21 cellular contexts compared by ENCODE assay signal in genomic region chr1:37723072-37723389, GRCh38. TPM values are rescaled to one million over a fixed set of nuclear protein-coding genes. Genes with fewer than 3 reads are reported as not detected.
DNase-seq lines count a peak whose midpoint lies in the region; ATAC-seq, FAIRE-seq and TF ChIP-seq lines count a peak whose summit lies in the region.
"Had no signal": no experiment of that assay in that cellular context is flagged by ENCODE, and none has a peak within 500 bp of the region (broad histone marks: within the 10 kb centered on the region; RNA-seq: fewer than 3 reads in every experiment).

No MANE protein-coding gene starts in this region.

- H3K18ac ChIP-seq in neuronal stem cell (ENCODE audit: low read length), result peak overlapping the region; percentile 35

- peaks cover 1% of the 10 kb centered on the region for H3K79me1 ChIP-seq in neuronal stem cell (ENCODE audit: low read depth, low read length)

- H3K9ac ChIP-seq in HepG2 (ENCODE audit: insufficient read depth, low read depth, low read length) (no peak overlapping the region), neuronal stem cell (ENCODE audit: low read depth, low read length, poor library complexity) (no peak overlapping the region)

- FAIRE-seq in HepG2 (lab: Jason Lieb, UNC), result no peak
- FAIRE-seq: A204.1, GM12878 had no signal

- no peak overlapping the region for H4K91ac ChIP-seq in neuronal stem cell (ENCODE audit: low read depth, low read length, poor library complexity)

- no peak overlapping the region for H3K23ac ChIP-seq in neuronal stem cell (ENCODE audit: low read depth, low read length, poor library complexity)

- H3K27me3 ChIP-seq in HepG2 (ENCODE audit: control insufficient read depth in 1 of 2, insufficient read depth in 2 of 2, low read length in 2 of 2) (peaks cover 4 to 15% of the 10 kb centered on the region in 2 experiments; a peak in 3 of 5 replicates), right lobe of liver (no peaks in the 10 kb centered on the region), neuronal stem cell (ENCODE audit: control insufficient read depth in 3 of 3, insufficient read depth in 3 of 3, low read depth in 1 of 3, low read length in 3 of 3) (peaks cover 0 to 57% (median 0%) of the 10 kb centered on the region in 3 experiments)

- H4K20me1 ChIP-seq in HepG2 (ENCODE audit: insufficient read depth, low read length), result no peaks in the 10 kb centered on the region

- H2AFZ ChIP-seq in HepG2 (ENCODE audit: low read length), result no peak overlapping the region
- H2AFZ ChIP-seq in neuronal stem cell (ENCODE audit: low read length), result peak overlapping the region; percentile 71

- CTCF ChIA-PET in HepG2 (lab: Yijun Ruan, JAX; ENCODE audit: low intra/inter-chr PET ratio, low total read pairs), result no interaction called here

- no peak for TF ChIP-seq RAD21 in HepG2 (CRISPR knock-in tag; IDR thresholded peaks at IDR 0.05)

- no peak overlapping the region for H3K4ac ChIP-seq in neuronal stem cell (ENCODE audit: low read length)

- H3K4me3 ChIP-seq in HepG2 (replicated peaks in 1 of 3; ENCODE audit: insufficient read depth in 1 of 3, low read depth in 2 of 3, low read length in 3 of 3) (peak overlapping the region in 1 of 3 experiments; percentile 52; a peak in 1 of 6 replicates), right lobe of liver (no peak overlapping the region), neuronal stem cell (ENCODE audit: low read length in 2 of 2) (no peak overlapping the region)
- H3K4me3 ChIP-seq: GM12878, HAP-1 had no signal

- no peak for DNase-seq in HepG2 (ENCODE audit: low spot score)
- no peak for DNase-seq in right lobe of liver
- DNase-seq in neuronal stem cell (ENCODE audit: low spot score), result no peak
- no peak for DNase-seq in DMS79 (lab: John Stamatoyannopoulos, UW)
- no peak for DNase-seq in NCI-H774 (lab: John Stamatoyannopoulos, UW)
- DNase-seq: CD4-positive, CD25-positive, alpha-beta regulatory T cell; DND-41; NCI-H1105; NCI-H146; NCI-H2029; NCI-H226; NCI-H510A treated with DMSO at 0.1 percent for 48 hours; NCI-H748 treated with DMSO at 0.1 percent for 48 hours; NK-92 treated with Interleukin-12 subunit alpha and Interleukin-12 subunit beta, amount 100 ng/mL, for 24 hours had no signal

- peaks cover 69% of the 10 kb centered on the region for H3K4me1 ChIP-seq in HepG2 (ENCODE audit: insufficient read depth, low read length)
- no peaks in the 10 kb centered on the region for H3K4me1 ChIP-seq in right lobe of liver
- peaks cover 16 to 32% of the 10 kb centered on the region in 2 donors for H3K4me1 ChIP-seq in neuronal stem cell (ENCODE audit: control insufficient read depth in 2 of 2, insufficient read depth in 1 of 2, low read depth in 1 of 2, low read length in 2 of 2)
- H3K4me1 ChIP-seq: HAP-1 had no signal

- peak overlapping the region; percentile 70 for H2AK5ac ChIP-seq in neuronal stem cell (ENCODE audit: low read depth, low read length)

- no peak for TF ChIP-seq CTCF in HepG2 (CRISPR knock-in tag; IDR thresholded peaks at IDR 0.05)
- no peak for TF ChIP-seq CTCF in right lobe of liver (IDR thresholded peaks at IDR 0.05)

- in situ Hi-C loops in HepG2 (cut with HindIII; ENCODE audit: extremely low pct_ligation_motif_present, low pct_unique_long_range_greater_than_20kb), result no loop called here

- BruUV-seq in HepG2 (replicated peaks; lab: Mats Ljungman, UMichigan), result no TSS peak

- H2BK12ac ChIP-seq in neuronal stem cell (ENCODE audit: low read length), result no peak overlapping the region

- TF ChIP-seq EP300 in HepG2 (IDR thresholded peaks at IDR 0.05; ENCODE audit: low read depth in 2 of 2, low read length in 2 of 2), result no peak
- no peak for TF ChIP-seq EP300 in HepG2 (CRISPR knock-in tag; IDR thresholded peaks at IDR 0.05; ENCODE audit: borderline replicate concordance)

- no peaks in the 10 kb centered on the region for H3K36me3 ChIP-seq in HepG2 (replicated peaks in 1 of 2; ENCODE audit: control insufficient read depth in 1 of 2, insufficient read depth in 2 of 2, low read length in 2 of 2)
- H3K36me3 ChIP-seq in right lobe of liver, result no peaks in the 10 kb centered on the region
- H3K36me3 ChIP-seq in neuronal stem cell (replicated peaks in 1 of 2; ENCODE audit: control insufficient read depth in 2 of 2, insufficient read depth in 2 of 2, low read length in 2 of 2), result no peaks in the 10 kb centered on the region
- H3K36me3 ChIP-seq: HAP-1 had no signal

- H3K9me3 ChIP-seq in HepG2 (ENCODE audit: low read length) (no peaks in the 10 kb centered on the region), right lobe of liver (no peaks in the 10 kb centered on the region), neuronal stem cell (replicated peaks in 1 of 2; ENCODE audit: control insufficient read depth in 2 of 2, insufficient read depth in 1 of 2, low read depth in 1 of 2, low read length in 2 of 2) (no peaks in the 10 kb centered on the region)
- H3K9me3 ChIP-seq: HAP-1 had no signal

- ATAC-seq in HepG2, result peak; percentile 30
- no peak for ATAC-seq in right lobe of liver
- ATAC-seq in HG03159 (IDR thresholded peaks at IDR 0.05; ENCODE audit: unreplicated experiment), result no peak
- ATAC-seq: GM12878, SK-N-SH treated with all-trans-retinoic acid at 6 μM for 48 hours had no signal

- H3K4me2 ChIP-seq in HepG2 (ENCODE audit: low read depth, low read length) (peak overlapping the region; percentile 77), neuronal stem cell (ENCODE audit: insufficient read depth, low read length, poor library complexity, severe bottlenecking) (no peak overlapping the region)

- no peak overlapping the region for H4K8ac ChIP-seq in neuronal stem cell (ENCODE audit: low read depth, low read length)

- no peak overlapping the region for H2BK5ac ChIP-seq in neuronal stem cell (ENCODE audit: low read length)

- intact Hi-C loops in HepG2 (cut with micrococcal nuclease; ENCODE audit: unreplicated experiment) (loop anchor here (10.0 kb wide), 1 partner anchor 72 kb away; the partner anchor contains the start of gene MANEAL), right lobe of liver (cut with DNase I) (no loop called here)

- POLR2A ChIA-PET in HepG2 (lab: Yijun Ruan, JAX), result interaction anchor here (0.8 kb wide), 1 partner anchor 10 kb away, joined by 4 read pairs; no protein-coding TSS in a partner anchor

- TF ChIP-seq POLR2A in HepG2 (IDR thresholded peaks at IDR 0.05; ENCODE audit: insufficient read depth in 1 of 2, low read depth in 2 of 2, low read length in 2 of 2), result no peak
- no peak for TF ChIP-seq POLR2A in right lobe of liver (IDR thresholded peaks at IDR 0.05)

- H3K27ac ChIP-seq in HepG2 (ENCODE audit: extremely low read length, insufficient read depth, low read length) (peak overlapping the region; percentile 45), right lobe of liver (no peak overlapping the region), cingulate gyrus (ENCODE audit: low read depth, low read length) (peak overlapping the region; percentile 88), neuronal stem cell (replicated peaks; ENCODE audit: low read length) (no peak overlapping the region)
- H3K27ac ChIP-seq: RWPE1 had no signal

- no peak overlapping the region for H2BK15ac ChIP-seq in neuronal stem cell (ENCODE audit: low read length)

- no peaks in the 10 kb centered on the region for H3K79me2 ChIP-seq in HepG2 (ENCODE audit: insufficient read depth, low read length)

- 60% methylated on average over 6 of the region's 6 CpGs for WGBS in HepG2 (ENCODE audit: low lambda C conversion rate)
- WGBS in right lobe of liver (ENCODE audit: insufficient coverage, low coverage, low lambda C conversion rate, missing lambda C conversion rate), result 50% methylated on average over 1 of the region's 6 CpGs
- no CpG with 5 or more reads among the region's 6 CpGs for WGBS in neuronal stem cell (ENCODE audit: extremely low coverage in 2 of 2, insufficient read length in 2 of 2, insufficient replicate concordance in 1 of 2), 2 donors

- H3K14ac ChIP-seq in neuronal stem cell (ENCODE audit: low read length), result no peak overlapping the region

- no peak overlapping the region for H2BK120ac ChIP-seq in neuronal stem cell (ENCODE audit: low read depth, low read length)

RNA-seq across cellular contexts. Expression of gene CDCA8, which starts 30.7 kb away (rescaled TPM):
- 38.6 and 48.7 TPM in 2 replicates for total RNA-seq in HepG2 (2016; rRNA removed; fragmentation: Illumina TruSeq; extraction: Trizol)
- 8.9 and 10.2 TPM in 2 replicates for total RNA-seq in HepG2 (2016; cell fraction: cytosol; rRNA removed; fragmentation: Illumina TruSeq; extraction: Trizol; ENCODE audit: low read depth)
- 38.9 and 41.7 TPM in 2 replicates for total RNA-seq in HepG2 (2016; cell fraction: insoluble cytoplasmic fraction; rRNA removed; fragmentation: Illumina TruSeq; extraction: Trizol)
- 24.2 and 26.4 TPM in 2 replicates for total RNA-seq in HepG2 (2016; cell fraction: membrane; rRNA removed; fragmentation: Illumina TruSeq; extraction: Trizol)
- 18.9 and 20.3 TPM in 2 replicates for total RNA-seq in HepG2 (2016; cell fraction: nucleus; rRNA removed; fragmentation: Illumina TruSeq; extraction: Trizol)
- polyA plus RNA-seq in HepG2 (2011; rRNA removed), result 16.7 and 24.1 TPM in 2 replicates
- polyA plus RNA-seq in HepG2 (2011; cell fraction: cytosol; rRNA removed), result 20.5 and 26.2 TPM in 2 replicates
- 11.8 and 15.5 TPM in 2 replicates for polyA plus RNA-seq in HepG2 (2011; cell fraction: nucleus; rRNA removed)
- 10.8 and 17.1 TPM in 2 replicates for polyA plus RNA-seq in HepG2 (2012)
- 5.2 and 5.7 TPM in 2 replicates for polyA plus RNA-seq in HepG2 (2016; cell fraction: cytosol; fragmentation: Illumina TruSeq; extraction: Trizol; ENCODE audit: low read depth)
- polyA plus RNA-seq in HepG2 (2016; cell fraction: insoluble cytoplasmic fraction; fragmentation: Illumina TruSeq; extraction: Trizol; ENCODE audit: low read depth), result 45.9 and 54.1 TPM in 2 replicates
- 12.7 and 13.2 TPM in 2 replicates for polyA plus RNA-seq in HepG2 (2016; cell fraction: membrane; fragmentation: Illumina TruSeq; extraction: Trizol; ENCODE audit: low read depth)
- 32.7 and 33.4 TPM in 2 replicates for polyA plus RNA-seq in HepG2 (2016; cell fraction: nucleus; fragmentation: Illumina TruSeq; extraction: Trizol; ENCODE audit: insufficient read depth, low read depth)
- 32.5 and 61.3 TPM in 2 replicates for polyA minus RNA-seq in HepG2 (2011; rRNA and poly(A)+ RNA removed; ENCODE audit: low replicate concordance)
- 12.6 and 18.5 TPM in 2 replicates for polyA minus RNA-seq in HepG2 (2011; cell fraction: cytosol; rRNA and poly(A)+ RNA removed)
- polyA minus RNA-seq in HepG2 (2011; cell fraction: nucleus; rRNA and poly(A)+ RNA removed), result 6.8 and 9.4 TPM in 2 replicates
- total RNA-seq in right lobe of liver, result 1 to 10 TPM in 2 of 6 experiments, under 1 TPM in 4; 0.31 to 2.2 (median 0.76) TPM
- 69.7 TPM for polyA plus RNA-seq in neuronal stem cell (2013, experiment 1 of 2)
- polyA plus RNA-seq in neuronal stem cell (2013, experiment 2 of 2), result 69.6 TPM

RNA-seq across cellular contexts. Expression of gene EPHA10, which starts 41.9 kb away (rescaled TPM):
- total RNA-seq in HepG2 (2016; rRNA removed; fragmentation: Illumina TruSeq; extraction: Trizol) (0.08 and 0.58 TPM in 2 replicates), right lobe of liver (under 1 TPM in 2 of 6 experiments, not detected in 4; 0.07 to 0.16 TPM)
- 0.10 TPM in 1 of 2 replicates, not detected in the other for total RNA-seq in HepG2 (2016; cell fraction: cytosol; rRNA removed; fragmentation: Illumina TruSeq; extraction: Trizol; ENCODE audit: low read depth)
- total RNA-seq in HepG2 (2016; cell fraction: insoluble cytoplasmic fraction; rRNA removed; fragmentation: Illumina TruSeq; extraction: Trizol), result 0.17 and 0.19 TPM in 2 replicates
- 0.10 and 0.15 TPM in 2 replicates for total RNA-seq in HepG2 (2016; cell fraction: membrane; rRNA removed; fragmentation: Illumina TruSeq; extraction: Trizol)
- 0.25 and 0.40 TPM in 2 replicates for total RNA-seq in HepG2 (2016; cell fraction: nucleus; rRNA removed; fragmentation: Illumina TruSeq; extraction: Trizol)
- 0.11 and 0.29 TPM in 2 replicates for polyA plus RNA-seq in HepG2 (2011; rRNA removed)
- polyA plus RNA-seq in HepG2 (2011; cell fraction: cytosol; rRNA removed), result 0.08 and 0.09 TPM in 2 replicates
- 1.4 and 2.3 TPM in 2 replicates for polyA plus RNA-seq in HepG2 (2011; cell fraction: nucleus; rRNA removed)
- polyA plus RNA-seq in HepG2 (2012), result 0.09 and 0.15 TPM in 2 replicates
- polyA plus RNA-seq in HepG2 (2016; cell fraction: cytosol; fragmentation: Illumina TruSeq; extraction: Trizol; ENCODE audit: low read depth), result 0.01 TPM in 1 of 2 replicates, not detected in the other
- 0.08 TPM in 1 of 2 replicates, not detected in the other for polyA plus RNA-seq in HepG2 (2016; cell fraction: insoluble cytoplasmic fraction; fragmentation: Illumina TruSeq; extraction: Trizol; ENCODE audit: low read depth)
- 0.12 TPM in 1 of 2 replicates, not detected in the other for polyA plus RNA-seq in HepG2 (2016; cell fraction: membrane; fragmentation: Illumina TruSeq; extraction: Trizol; ENCODE audit: low read depth)
- 0.40 and 0.52 TPM in 2 replicates for polyA plus RNA-seq in HepG2 (2016; cell fraction: nucleus; fragmentation: Illumina TruSeq; extraction: Trizol; ENCODE audit: insufficient read depth, low read depth)
- polyA minus RNA-seq in HepG2 (2011; rRNA and poly(A)+ RNA removed; ENCODE audit: low replicate concordance), result 0.08 and 0.63 TPM in 2 replicates
- not detected in 2 replicates for polyA minus RNA-seq in HepG2 (2011; cell fraction: cytosol; rRNA and poly(A)+ RNA removed)
- 0.26 TPM in 1 of 2 replicates, not detected in the other for polyA minus RNA-seq in HepG2 (2011; cell fraction: nucleus; rRNA and poly(A)+ RNA removed)
- polyA plus RNA-seq in neuronal stem cell (2013, experiment 1 of 2), result 0.31 TPM
- polyA plus RNA-seq in neuronal stem cell (2013, experiment 2 of 2), result 0.21 TPM
- total RNA-seq: CD4-positive, CD25-positive, alpha-beta regulatory T cell; GM12878 had no signal
- polyA plus RNA-seq: CD4-positive, CD25-positive, alpha-beta regulatory T cell had no signal

Comparison
In these comparisons a context has a peak if more than half of its experiments do, and no peak if none do; other contexts are left out.
1. H3K27ac ChIP-seq: peak in HepG2 (single experiment) and cingulate gyrus (single experiment); none in right lobe of liver (0 of 3) and neuronal stem cell (single experiment).